ENCODE assay signal across 9 cellular contexts in genomic region chr2:10400568-10400977, GRCh38. TPM values are rescaled to one million over a fixed set of nuclear protein-coding genes. Genes with fewer than 3 reads are reported as not detected.
DNase-seq lines count a peak whose midpoint lies in the region; ATAC-seq, FAIRE-seq and TF ChIP-seq lines count a peak whose summit lies in the region.
"Had no signal": no experiment of that assay in that cellular context is flagged by ENCODE, and none has a peak within 500 bp of the region (broad histone marks: within the 10 kb centered on the region; RNA-seq: fewer than 3 reads in every experiment).

No MANE protein-coding gene starts in this region.

- intact Hi-C loops in endothelial cell of umbilical vein (cut with micrococcal nuclease) = no loop called here

- TF ChIP-seq CTCF in RWPE1 (conservative IDR thresholded peaks at IDR 0.05; ENCODE audit: low read depth) = no peak
- no peak for TF ChIP-seq CTCF in endothelial cell of umbilical vein (IDR thresholded peaks at IDR 0.05; ENCODE audit: extremely low read depth in 1 of 2, insufficient read depth in 1 of 2, low read depth in 1 of 2, low read length in 2 of 2)

- peak; percentile 68 for FAIRE-seq in endothelial cell of umbilical vein (lab: Jason Lieb, UNC)

- peaks cover 1% of the 10 kb centered on the region for H3K79me2 ChIP-seq in endothelial cell of umbilical vein (ENCODE audit: control insufficient read depth, insufficient read depth, low read length)

- H3K27me3 ChIP-seq in endothelial cell of umbilical vein (ENCODE audit: control insufficient read depth in 2 of 2, insufficient read depth in 2 of 2, low read length in 2 of 2) (no peaks in the 10 kb centered on the region), H7 (ENCODE audit: control insufficient read depth, insufficient read depth, low read length) (no peaks in the 10 kb centered on the region), SJCRH30 (no peaks in the 10 kb centered on the region)

- no peak overlapping the region for H3K4me2 ChIP-seq in endothelial cell of umbilical vein (ENCODE audit: insufficient read depth, low read length)

- dilution Hi-C loops in endothelial cell of umbilical vein (cut with MboI; ENCODE audit: extremely low pct_ligation_motif_present, low sequenced_read_pairs) = no loop called here

- H3K4me1 ChIP-seq in endothelial cell of umbilical vein (ENCODE audit: control insufficient read depth, extremely low read depth, insufficient read depth, low read length) = peaks cover 52% of the 10 kb centered on the region
- no peaks in the 10 kb centered on the region for H3K4me1 ChIP-seq in SJCRH30

- ATAC-seq in GM19043 (IDR thresholded peaks at IDR 0.05; ENCODE audit: low read depth, unreplicated experiment) = peak; percentile 68
- ATAC-seq in GM21390 (IDR thresholded peaks at IDR 0.05; ENCODE audit: unreplicated experiment) = no peak
- no peak for ATAC-seq in GM21529 (IDR thresholded peaks at IDR 0.05; ENCODE audit: unreplicated experiment)

- DNase-seq in RWPE1 (ENCODE audit: low spot score) (no peak), endothelial cell of umbilical vein (ENCODE audit: low read depth, low spot score) (no peak), H7 (no peak), SJCRH30 (no peak)
- DNase-seq in stimulated activated CD4-positive, alpha-beta T cell treated with anti-CD3 and anti-CD28 coated beads, Interleukin-1b, Interleukin-23, amount 100 ng/mL, for 48 hours = peak; percentile 70

- POLR2A ChIA-PET in RWPE1 (lab: Yijun Ruan, JAX; ENCODE audit: low non-redundant PET) = no interaction called here
- POLR2A ChIA-PET in endothelial cell of umbilical vein (lab: Charles Lee) = no interaction called here

- no peak overlapping the region for H3K4me3 ChIP-seq in endothelial cell of umbilical vein (replicated peaks in 1 of 3; ENCODE audit: insufficient read depth in 1 of 3, low read depth in 1 of 3, low read length in 3 of 3)
- no peak overlapping the region for H3K4me3 ChIP-seq in H7 (ENCODE audit: insufficient read depth, low read depth, low read length)
- H3K4me3 ChIP-seq in SJCRH30 = no peak overlapping the region
- H3K4me3 ChIP-seq: thoracic aorta had no signal

- BruUV-seq in endothelial cell of umbilical vein (replicated peaks; lab: Mats Ljungman, UMichigan) = no TSS peak

- TF ChIP-seq POLR2A in endothelial cell of umbilical vein (IDR thresholded peaks at IDR 0.05; ENCODE audit: low read depth, low read length) = no peak

- H3K9me1 ChIP-seq in endothelial cell of umbilical vein (replicated peaks; ENCODE audit: control insufficient read depth, extremely low read depth, insufficient read depth, low read length) = no peaks in the 10 kb centered on the region

- H2AFZ ChIP-seq in endothelial cell of umbilical vein (ENCODE audit: low read depth, low read length) = no peak overlapping the region

- no peaks in the 10 kb centered on the region for H3K9me3 ChIP-seq in endothelial cell of umbilical vein (replicated peaks; ENCODE audit: control insufficient read depth, insufficient read depth, low read length)
- H3K9me3 ChIP-seq in SJCRH30 (replicated peaks) = no peaks in the 10 kb centered on the region
- H3K9me3 ChIP-seq: thoracic aorta had no signal

- H3K27ac ChIP-seq in RWPE1 (peak overlapping the region; percentile 49), endothelial cell of umbilical vein (ENCODE audit: insufficient read depth, low read depth, low read length) (peak overlapping the region; percentile 72), SJCRH30 (no peak overlapping the region)

- H3K36me3 ChIP-seq in endothelial cell of umbilical vein (ENCODE audit: control insufficient read depth in 2 of 2, extremely low read depth in 1 of 2, insufficient read depth in 2 of 2, low read length in 2 of 2) (peaks cover 0 to 3% of the 10 kb centered on the region in 2 experiments), H7 (replicated peaks; ENCODE audit: control insufficient read depth, insufficient read depth, low read length) (no peaks in the 10 kb centered on the region), SJCRH30 (no peaks in the 10 kb centered on the region)
- H3K36me3 ChIP-seq: thoracic aorta had no signal

- no peak overlapping the region for H3K9ac ChIP-seq in endothelial cell of umbilical vein (replicated peaks; ENCODE audit: extremely low read depth, insufficient read depth, low read length)

- H4K20me1 ChIP-seq in endothelial cell of umbilical vein (replicated peaks; ENCODE audit: control insufficient read depth, extremely low read depth, insufficient read depth, low read length) = no peaks in the 10 kb centered on the region

- CTCF ChIA-PET in RWPE1 (lab: Yijun Ruan, JAX) = no interaction called here
- CTCF ChIA-PET in endothelial cell of umbilical vein (lab: Charles Lee) = no interaction called here

TF ChIP-seq in endothelial cell of umbilical vein, 7 proteins besides CTCF, POLR2A, EP300 and RAD21:
- no peak for TF ChIP-seq JUN (IDR thresholded peaks at IDR 0.05; ENCODE audit: borderline replicate concordance, insufficient read depth, insufficient read length, low read depth)
- TF ChIP-seq GATA2 (IDR thresholded peaks at IDR 0.05; ENCODE audit: insufficient read depth, insufficient read length, low read depth, low read length) = peak; percentile 62
- TF ChIP-seq MAX (IDR thresholded peaks at IDR 0.05; ENCODE audit: insufficient read depth, insufficient read length) = peak; percentile 39
- peak; percentile 60 for TF ChIP-seq MYC (IDR thresholded peaks at IDR 0.05; ENCODE audit: low read depth, low read length)
- no peak for TF ChIP-seq FOS (IDR thresholded peaks at IDR 0.05; ENCODE audit: borderline replicate concordance, insufficient read depth, low read length)
- peak; percentile 51 for TF ChIP-seq POLR2AphosphoS5 (IDR thresholded peaks at IDR 0.05; ENCODE audit: insufficient read depth, low read depth, low read length)

RNA-seq across cellular contexts. Expression of gene ODC1, which starts 47.6 kb away (rescaled TPM):
- total RNA-seq in endothelial cell of umbilical vein = 104 and 109 TPM in 2 replicates
- 94.8 and 132 TPM in 2 replicates for polyA plus RNA-seq in endothelial cell of umbilical vein
- 142 and 171 TPM in 2 replicates for polyA plus RNA-seq in endothelial cell of umbilical vein (2011; cell fraction: cytosol; rRNA removed)
- 101 and 125 TPM in 2 replicates for polyA plus RNA-seq in endothelial cell of umbilical vein (2011; cell fraction: nucleus; rRNA removed)
- polyA plus RNA-seq in endothelial cell of umbilical vein (2012) = 129 and 240 TPM in 2 replicates
- polyA minus RNA-seq in endothelial cell of umbilical vein = 116 and 149 TPM in 2 replicates
- polyA minus RNA-seq in endothelial cell of umbilical vein (2011; cell fraction: cytosol; rRNA and poly(A)+ RNA removed) = 118 TPM
- 29.3 and 45.7 TPM in 2 replicates for polyA minus RNA-seq in endothelial cell of umbilical vein (2011; cell fraction: nucleus; rRNA and poly(A)+ RNA removed)
- total RNA-seq in H7 (2014; rRNA removed; shearing (Covaris generic)) = 95.6 and 175 TPM in 2 replicates
- total RNA-seq in SJCRH30 (2014; rRNA removed; shearing (Covaris generic)) = 362 and 380 TPM in 2 replicates
